12 cellular contexts compared by ENCODE assay signal in the genomic region with DNA sequence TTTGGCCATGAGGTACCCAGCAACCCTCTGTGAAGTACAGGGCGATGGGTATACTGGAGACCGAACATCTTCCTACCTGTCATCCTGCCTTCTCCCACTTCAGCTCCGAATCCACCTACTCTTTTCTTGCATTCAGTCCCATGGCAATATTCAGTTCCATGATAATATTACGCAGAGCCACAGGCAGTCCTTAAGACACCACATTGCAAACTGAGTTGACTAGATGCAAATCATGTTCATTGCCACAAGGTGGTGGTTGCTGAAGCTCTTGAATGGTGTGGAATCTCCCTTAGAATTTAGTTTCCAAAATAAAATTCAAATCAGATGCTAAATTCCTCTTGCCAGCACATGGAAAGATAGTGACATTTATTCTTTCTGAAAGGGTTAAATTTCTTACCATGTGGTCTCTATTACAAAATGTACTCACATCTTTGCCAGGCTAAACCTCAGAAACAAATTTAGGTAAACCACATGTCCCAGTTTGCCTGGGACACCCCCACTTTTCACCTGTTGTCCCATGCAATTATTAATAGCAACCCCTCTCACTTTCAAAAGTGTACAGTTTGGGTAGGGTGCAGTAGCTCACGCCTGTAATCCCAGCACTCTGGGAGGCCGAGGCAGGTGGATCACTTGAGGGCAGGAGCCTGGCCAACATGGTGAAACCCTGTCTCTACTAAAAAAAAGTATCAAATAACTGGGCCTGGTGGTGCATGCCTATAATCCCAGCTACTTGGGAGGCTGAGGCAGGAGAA. TPM values are rescaled to one million over a fixed set of nuclear protein-coding genes. Genes with fewer than 3 reads are reported as not detected.
DNase-seq lines count a peak whose midpoint lies in the region; ATAC-seq, FAIRE-seq and TF ChIP-seq lines count a peak whose summit lies in the region.
"Had no signal": no experiment of that assay in that cellular context is flagged by ENCODE, and none has a peak within 500 bp of the region (broad histone marks: within the 10 kb centered on the region; RNA-seq: fewer than 3 reads in every experiment).

No MANE protein-coding gene starts in this region.

- DNase-seq in AG09309 (ENCODE audit: low read depth): no peak
- peak; percentile 47 for DNase-seq in inferior parietal cortex (ENCODE audit: extremely low spot score)
- DNase-seq in D341Med (ENCODE audit: low spot score): no peak
- no peak for DNase-seq in kidney
- no peak for DNase-seq in T-helper 2 cell
- DNase-seq: activated effector memory CD4-positive, alpha-beta T cell treated with anti-CD3 and anti-CD28 coated beads, Interleukin-2, amount 50 U/mL, for 16 hours; left lung; NCI-H446 treated with DMSO at 0.1 percent for 48 hours; T-helper 9 cell had no signal

- H3K9me3 ChIP-seq in kidney (ENCODE audit: control insufficient read depth in 1 of 2, low read length in 2 of 2): no peaks in the 10 kb centered on the region
- H3K9me3 ChIP-seq: left lung had no signal

- peaks cover 0 to 5% of the 10 kb centered on the region in 2 donors for H3K4me1 ChIP-seq in kidney (ENCODE audit: control insufficient read depth in 1 of 2, insufficient read depth in 1 of 2, low read depth in 1 of 2, low read length in 2 of 2)

- H3K9ac ChIP-seq in kidney (ENCODE audit: low read length in 2 of 2): no peak overlapping the region

- FAIRE-seq in kidney (lab: Jason Lieb, UNC): no peak

- H3K36me3 ChIP-seq in kidney (ENCODE audit: control insufficient read depth in 1 of 2, insufficient read depth in 2 of 2, low read length in 2 of 2): no peaks in the 10 kb centered on the region
- H3K36me3 ChIP-seq: left lung had no signal

- intact Hi-C loops in kidney (cut with DNase I): loop anchor here (10.0 kb wide), 1 partner anchor 93 kb away; no protein-coding TSS in a partner anchor

- no peak for ATAC-seq in HG03095 (IDR thresholded peaks at IDR 0.05; ENCODE audit: unreplicated experiment)
- ATAC-seq: left lung had no signal

- TF ChIP-seq CTCF in AG09309 (IDR thresholded peaks at IDR 0.05; ENCODE audit: control insufficient read depth, insufficient read depth, low read depth, low read length, missing control alignments) (peak; percentile 42), GM12872 (IDR thresholded peaks at IDR 0.05; ENCODE audit: insufficient read depth, low read depth, low read length) (0 out of 3 replicates have a peak, but pooled peaks have one; percentile 13), VCaP (conservative IDR thresholded peaks at IDR 0.05) (peak; percentile 19; the same call in 1 of the 2 replicates), kidney (IDR thresholded peaks at IDR 0.05; ENCODE audit: borderline replicate concordance, extremely low read depth, insufficient read depth) (no peak)

- H3K4me3 ChIP-seq in AG09309 (ENCODE audit: control insufficient read depth, low read depth, low read length) (no peak overlapping the region), kidney (ENCODE audit: low read length in 2 of 2) (no peak overlapping the region)
- H3K4me3 ChIP-seq: left lung had no signal

- H3K27ac ChIP-seq in VCaP: no peak overlapping the region
- H3K27ac ChIP-seq in kidney (ENCODE audit: low read depth in 2 of 2, low read length in 2 of 2): no peak overlapping the region
- H3K27ac ChIP-seq: left lung had no signal

RNA-seq across cellular contexts. Expression of gene NME9, which starts 1.7 kb away (rescaled TPM):
- 3.5 TPM for total RNA-seq in kidney
- 0.73 TPM for polyA plus RNA-seq in kidney (ENCODE audit: insufficient read depth, low read depth, low replicate concordance)

RNA-seq across cellular contexts. Expression of gene MRAS, which starts 17.1 kb away (rescaled TPM):
- total RNA-seq in kidney: 106 TPM
- 30.9 TPM for polyA plus RNA-seq in kidney (ENCODE audit: insufficient read depth, low read depth, low replicate concordance)
